Comparison of ENCODE assay signal across 9 cellular contexts in the genomic region with DNA sequence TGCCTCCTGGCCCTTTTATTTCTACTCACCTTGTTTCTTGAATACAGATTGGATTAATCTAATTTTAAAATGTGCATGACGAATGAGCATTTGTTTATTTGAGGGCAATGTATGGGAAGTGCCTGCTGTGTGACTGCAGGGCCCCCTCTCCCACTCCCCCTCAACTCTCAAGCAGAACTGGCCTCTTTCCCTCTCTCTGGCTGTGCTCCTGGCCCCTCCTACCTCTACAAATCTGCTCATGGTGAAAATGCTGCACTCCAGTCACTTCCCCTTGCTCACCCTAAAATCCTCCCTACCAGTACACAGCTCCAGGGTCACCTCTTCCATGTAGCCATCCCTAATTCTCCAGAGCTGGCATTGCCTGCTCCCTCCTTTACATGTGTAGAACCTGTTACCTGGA. TPM values are rescaled to one million over a fixed set of nuclear protein-coding genes. Genes with fewer than 3 reads are reported as not detected.
DNase-seq lines count a peak whose midpoint lies in the region; ATAC-seq and TF ChIP-seq lines count a peak whose summit lies in the region.
"Had no signal": no experiment of that assay in that cellular context is flagged by ENCODE, and none has a peak within 500 bp of the region (broad histone marks: within the 10 kb centered on the region; RNA-seq: fewer than 3 reads in every experiment).

No MANE protein-coding gene starts in this region.

- H3K27me3 ChIP-seq in right atrium auricular region: no peaks in the 10 kb centered on the region

- no peaks in the 10 kb centered on the region for H3K36me3 ChIP-seq in right atrium auricular region

- H3K36me3 Mint-ChIP-seq in chondrocyte (ENCODE audit: low read depth) (peaks cover 2% of the 10 kb centered on the region), neural crest cell (ENCODE audit: low read depth) (no peaks in the 10 kb centered on the region)

- H3K4me1 ChIP-seq in right atrium auricular region: peaks cover 0 to 62% of the 10 kb centered on the region in 2 donors

- H3K4me1 Mint-ChIP-seq in chondrocyte (ENCODE audit: low read depth): peaks cover 70% of the 10 kb centered on the region
- peaks cover 61% of the 10 kb centered on the region for H3K4me1 Mint-ChIP-seq in neural crest cell

- no peak overlapping the region for H3K4me3 ChIP-seq in right atrium auricular region

- H3K4me3 Mint-ChIP-seq in chondrocyte (ENCODE audit: unreplicated experiment): peak overlapping the region; percentile 15
- peak overlapping the region; percentile 61 for H3K4me3 Mint-ChIP-seq in neural crest cell

- TF ChIP-seq CTCF in right atrium auricular region (IDR thresholded peaks at IDR 0.05) (no peak), chondrocyte (IDR thresholded peaks at IDR 0.05) (no peak), neural crest cell (conservative IDR thresholded peaks at IDR 0.05) (no peak)

- DNase-seq in right atrium auricular region (ENCODE audit: low spot score) (no peak), left cardiac atrium (no peak), chondrocyte (ENCODE audit: low spot score) (no peak), neural crest cell (ENCODE audit: low read depth, low spot score) (no peak), GM03348 (ENCODE audit: low spot score) (no peak), retina (no peak)
- DNase-seq in stimulated activated CD4-positive, alpha-beta T cell treated with anti-CD3 and anti-CD28 coated beads, Interleukin-12 subunit alpha, Interleukin-12 subunit beta, amount 100 ng/mL, for 4 hours: no peak
- DNase-seq: NCI-H1092 had no signal

- H3K27ac ChIP-seq in right atrium auricular region: peak overlapping the region; percentile 88 to 97

- peak overlapping the region; percentile 89 for H3K27ac Mint-ChIP-seq in chondrocyte (ENCODE audit: unreplicated experiment)
- H3K27ac Mint-ChIP-seq in neural crest cell (ENCODE audit: unreplicated experiment): no peak overlapping the region

- ATAC-seq in left cardiac atrium: no peak
- no peak for ATAC-seq in HG02798 (IDR thresholded peaks at IDR 0.05; ENCODE audit: poor library complexity, unreplicated experiment)

- intact Hi-C loops in left cardiac atrium (cut with DNase I): no loop called here

- no peaks in the 10 kb centered on the region for H3K27me3 Mint-ChIP-seq in chondrocyte (ENCODE audit: low read depth)
- no peaks in the 10 kb centered on the region for H3K27me3 Mint-ChIP-seq in neural crest cell (ENCODE audit: low read depth)

- H3K9me3 Mint-ChIP-seq in chondrocyte (ENCODE audit: low read depth): no peaks in the 10 kb centered on the region
- no peaks in the 10 kb centered on the region for H3K9me3 Mint-ChIP-seq in neural crest cell

- H3K9me3 ChIP-seq in right atrium auricular region: no peaks in the 10 kb centered on the region

RNA-seq across cellular contexts. Expression of a gene that starts 17.2 kb away (rescaled TPM):
- total RNA-seq in right atrium auricular region: 10 to 100 TPM; 81.4 to 91.8 TPM
- 10 to 100 TPM; 59.3 to 71.2 TPM for total RNA-seq in left cardiac atrium
- total RNA-seq in chondrocyte: 223 to 229 TPM (median 228 TPM) in 3 replicates
- total RNA-seq in neural crest cell: 108 and 112 TPM in 2 replicates

RNA-seq across cellular contexts. Expression of a gene that starts 41.2 kb away (rescaled TPM):
- total RNA-seq in right atrium auricular region (1,000 to 10,000 TPM; 1,334 to 2,461 TPM), left cardiac atrium (1,000 to 10,000 TPM; 1,239 to 1,275 TPM), chondrocyte (1,092 to 1,234 TPM (median 1,121 TPM) in 3 replicates), neural crest cell (2,170 and 2,213 TPM in 2 replicates)
